Comparison of ENCODE assay signal across 23 cellular contexts in genomic region chr7:47215640-47216039, GRCh38.
"Had no signal": no experiment of that assay in that cellular context is flagged by ENCODE, and none has a peak within 500 bp of the region (broad histone marks: within the 10 kb centered on the region; RNA-seq: fewer than 3 reads in every experiment).

No MANE protein-coding gene starts in this region.

- H3K9me3 ChIP-seq: gastroesophageal sphincter, mucosa of descending colon, neutrophil, pancreas had no signal

- H3K4me3 ChIP-seq: dorsolateral prefrontal cortex, gastroesophageal sphincter, lung, mucosa of descending colon, pancreas, skin epidermis, spleen had no signal

- H3K27ac ChIP-seq: dorsolateral prefrontal cortex, epithelial cell of prostate, foreskin keratinocyte, gastroesophageal sphincter, neutrophil, pancreas, skin epidermis, spleen had no signal

- ATAC-seq: esophagus mucosa; foreskin keratinocyte; gastroesophageal sphincter; left colon; mucosa of descending colon; natural killer cell treated with Interleukin-12 subunit alpha and Interleukin-12 subunit beta and Interleukin-15 and Interleukin-18, amount 100 ng/mL, for 72 hours; stimulated activated memory B cell treated with anti-CD40 and anti-IgM and Interleukin-4, amounts not matched to agents 10 μg/mL and 1 μg/mL and 100 μg/mL, for 72 hours; stimulated activated naive CD8-positive, alpha-beta T cell treated with anti-CD3 and anti-CD28 coated beads, Interleukin-15, Interleukin-2, amounts not matched to agents 100 U/mL and 50 U/mL, for 24 hours had no signal

- H3K36me3 ChIP-seq: gastroesophageal sphincter, neutrophil, pancreas, spleen had no signal

- H3K27me3 ChIP-seq: gastroesophageal sphincter, neutrophil, pancreas, spleen had no signal

- DNase-seq: central memory CD4-positive, alpha-beta T cell; dorsolateral prefrontal cortex; effector CD4-positive, alpha-beta T cell; foreskin keratinocyte; hypothalamus; immature natural killer cell; islet precursor cell; kidney glomerular epithelial cell; left colon; mucosa of descending colon; naive B cell; pancreas; spleen; stimulated activated CD4-positive, alpha-beta T cell treated with anti-CD3 and anti-CD28 coated beads, Interleukin-4, amount 100 ng/mL, for 4 hours; stimulated activated naive CD8-positive, alpha-beta T cell treated with anti-CD3 and anti-CD28 coated beads, Interleukin-15, Interleukin-2, amounts not matched to agents 100 U/mL and 50 U/mL, for 24 hours had no signal

- H3K4me1 ChIP-seq: foreskin keratinocyte, spleen had no signal
